In the genomic region with DNA sequence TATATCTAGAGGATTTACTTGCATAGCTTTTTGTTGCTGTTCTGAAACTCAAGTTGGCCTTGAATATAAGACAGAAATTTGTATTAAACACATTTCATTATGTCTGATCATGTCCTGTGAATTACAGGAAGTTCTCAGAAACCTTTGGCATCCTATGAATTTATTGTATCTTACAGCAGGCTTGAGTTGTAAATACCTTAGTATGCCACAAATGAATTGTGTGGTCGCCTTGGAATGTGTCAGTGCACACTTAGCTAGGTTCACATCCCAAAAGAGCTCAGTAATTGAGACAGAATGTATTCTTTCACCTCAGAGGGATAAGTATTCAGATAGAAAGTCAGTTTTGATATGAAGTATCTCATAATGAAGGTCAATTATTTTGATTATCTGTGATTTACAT, we compare ENCODE assay signal across 17 cellular contexts.
DNase-seq lines count a peak whose midpoint lies in the region; ATAC-seq and TF ChIP-seq lines count a peak whose summit lies in the region.
"Had no signal": no experiment of that assay in that cellular context is flagged by ENCODE, and none has a peak within 500 bp of the region (broad histone marks: within the 10 kb centered on the region; RNA-seq: fewer than 3 reads in every experiment).

No MANE protein-coding gene starts in this region.

- no peak for ATAC-seq in GM21786 (IDR thresholded peaks at IDR 0.05; ENCODE audit: unreplicated experiment)
- no peak for ATAC-seq in GM18520 (IDR thresholded peaks at IDR 0.05; ENCODE audit: unreplicated experiment)
- ATAC-seq: activated CD8-positive, alpha-beta memory T cell treated with anti-CD3 and anti-CD28 coated beads, Interleukin-2, amount 10 ng/mL, durations not matched to agents 7 days and 5 days; pancreas had no signal

- DNase-seq in A172 (ENCODE audit: low spot score) (peak; percentile 74), HFFc6 (peak; percentile 62), SW480 (ENCODE audit: low spot score) (peak; percentile 28), foreskin fibroblast (peak; percentile 43 to 49), NCI-H1105 treated with DMSO at 0.1 percent for 48 hours (lab: John Stamatoyannopoulos, UW) (no peak)
- no peak for DNase-seq in stimulated activated CD4-positive, alpha-beta T cell treated with anti-CD3 and anti-CD28 coated beads, Interleukin-4, amount 100 ng/mL, for 24 hours
- DNase-seq: activated CD8-positive, alpha-beta memory T cell treated with anti-CD3 and anti-CD28 coated beads, Interleukin-2, amount 10 ng/mL, durations not matched to agents 7 days and 5 days; KBM-7; NCI-H187; NCI-H526 treated with DMSO at 0.1 percent for 48 hours; pancreas; SHP77 treated with DMSO at 0.1 percent for 48 hours; WERI-Rb-1 had no signal

- peak overlapping the region; percentile 68; the same call in 1 of the 2 replicates for H3K27ac Mint-ChIP-seq in HFFc6
- H3K27ac Mint-ChIP-seq: activated CD8-positive, alpha-beta memory T cell treated with anti-CD3 and anti-CD28 coated beads, Interleukin-2, amount 10 ng/mL, durations not matched to agents 7 days and 5 days had no signal

- no peak overlapping the region for H3K4me3 ChIP-seq in foreskin fibroblast (ENCODE audit: low read depth in 1 of 2, low read length in 2 of 2)
- H3K4me3 ChIP-seq: pancreas, thoracic aorta had no signal

- TF ChIP-seq CTCF in HFFc6 (IDR thresholded peaks at IDR 0.05) = no peak
- TF ChIP-seq CTCF in foreskin fibroblast (IDR thresholded peaks at IDR 0.05; ENCODE audit: low read depth, low read length) = no peak

- H3K4me3 Mint-ChIP-seq in HFFc6 = no peak overlapping the region; the same call in 1 of the 2 replicates
- H3K4me3 Mint-ChIP-seq: activated CD8-positive, alpha-beta memory T cell treated with anti-CD3 and anti-CD28 coated beads, Interleukin-2, amount 10 ng/mL, durations not matched to agents 7 days and 5 days; central memory CD8-positive, alpha-beta T cell had no signal

- no peaks in the 10 kb centered on the region for H3K9me3 Mint-ChIP-seq in HFFc6
- H3K9me3 Mint-ChIP-seq: central memory CD8-positive, alpha-beta T cell had no signal

- peaks cover 31% of the 10 kb centered on the region for H3K4me1 Mint-ChIP-seq in HFFc6 (ENCODE audit: low read depth)
- H3K4me1 Mint-ChIP-seq: activated CD8-positive, alpha-beta memory T cell treated with anti-CD3 and anti-CD28 coated beads, Interleukin-2, amount 10 ng/mL, durations not matched to agents 7 days and 5 days; central memory CD8-positive, alpha-beta T cell had no signal

- H3K27me3 Mint-ChIP-seq in HFFc6 (ENCODE audit: insufficient read depth) = no peaks in the 10 kb centered on the region
- H3K27me3 Mint-ChIP-seq: activated CD8-positive, alpha-beta memory T cell treated with anti-CD3 and anti-CD28 coated beads, Interleukin-2, amount 10 ng/mL, durations not matched to agents 7 days and 5 days; central memory CD8-positive, alpha-beta T cell had no signal

- H3K36me3 Mint-ChIP-seq in HFFc6 (ENCODE audit: low read depth) = no peaks in the 10 kb centered on the region
- H3K36me3 Mint-ChIP-seq: activated CD8-positive, alpha-beta memory T cell treated with anti-CD3 and anti-CD28 coated beads, Interleukin-2, amount 10 ng/mL, durations not matched to agents 7 days and 5 days had no signal

Comparison
In these comparisons a context has a peak if more than half of its experiments do, and no peak if none do; other contexts are left out.
1. DNase-seq: peak in A172 (single experiment), HFFc6 (single experiment), SW480 (single experiment) and foreskin fibroblast (2 of 2); none in stimulated activated CD4-positive, alpha-beta T cell treated with anti-CD3 and anti-CD28 coated beads, Interleukin-4, amount 100 ng/mL, for 24 hours (single experiment) and NCI-H1105 treated with DMSO at 0.1 percent for 48 hours (single experiment).